Comparison of ENCODE assay signal across 1 cellular context in the genomic region with DNA sequence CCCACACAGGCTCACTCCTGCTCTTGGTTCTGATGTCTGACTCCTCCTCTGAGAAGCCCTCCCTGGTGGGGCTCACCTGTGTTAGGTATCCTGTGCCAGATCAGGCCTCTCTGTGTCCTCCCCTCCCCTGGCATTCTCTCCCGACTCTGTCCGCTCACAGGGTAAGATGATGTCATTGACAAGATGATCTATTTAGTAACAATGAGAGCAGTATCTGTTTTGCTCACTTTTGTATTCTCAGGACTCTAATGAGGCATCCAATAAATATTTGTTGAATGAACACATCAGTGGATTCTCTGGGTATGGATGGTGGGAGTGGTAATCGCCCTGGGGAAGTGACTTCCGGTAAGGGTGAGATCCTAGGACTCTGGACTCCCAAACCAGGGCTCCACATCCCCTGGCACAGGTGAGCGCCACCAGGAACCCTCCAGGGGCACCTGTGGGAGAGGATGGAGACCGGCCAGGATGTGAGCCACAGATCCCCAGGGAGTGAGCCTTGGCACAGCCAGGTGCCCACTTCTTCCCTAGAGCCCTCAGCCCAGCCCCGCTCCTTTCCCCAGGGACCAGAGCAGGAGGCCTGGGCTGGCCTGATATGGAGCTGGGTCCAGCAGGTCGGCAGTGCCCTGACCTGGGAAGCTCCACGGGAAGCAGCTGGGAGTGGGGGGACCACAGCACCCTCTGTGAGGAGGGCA.
TF ChIP-seq lines count a peak whose summit lies in the region.

No MANE protein-coding gene starts in this region.

TF ChIP-seq in HEK293, 187 proteins besides CTCF, POLR2A, EP300 and RAD21 (continued from another document):
- TF ChIP-seq, protein P1, sequence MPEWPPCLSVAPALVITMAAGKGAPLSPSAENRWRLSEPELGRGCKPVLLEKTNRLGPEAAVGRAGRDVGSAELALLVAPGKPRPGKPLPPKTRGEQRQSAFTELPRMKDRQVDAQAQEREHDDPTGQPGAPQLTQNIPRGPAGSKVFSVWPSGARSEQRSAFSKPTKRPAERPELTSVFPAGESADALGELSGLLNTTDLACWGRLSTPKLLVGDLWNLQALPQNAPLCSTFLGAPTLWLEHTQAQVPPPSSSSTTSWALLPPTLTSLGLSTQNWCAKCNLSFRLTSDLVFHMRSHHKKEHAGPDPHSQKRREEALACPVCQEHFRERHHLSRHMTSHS (tag by site-specific recombination; IDR thresholded peaks at IDR 0.05) = no peak
- TF ChIP-seq ZNF2 (tag by site-specific recombination; IDR thresholded peaks at IDR 0.05) (no peak), ZNF623 (tag by site-specific recombination; IDR thresholded peaks at IDR 0.05) (no peak), ZNF629 (tag by site-specific recombination; IDR thresholded peaks at IDR 0.05) (peak; percentile 82), ZEB2 (tag by site-specific recombination; IDR thresholded peaks at IDR 0.05) (peak; percentile 82), ZNF175 (tag by site-specific recombination; IDR thresholded peaks at IDR 0.05) (no peak), MYNN (tag by site-specific recombination; IDR thresholded peaks at IDR 0.05; ENCODE audit: borderline replicate concordance) (no peak), EGR2 (tag by site-specific recombination; IDR thresholded peaks at IDR 0.05; ENCODE audit: low read depth) (no peak), ZBTB21 (tag by site-specific recombination; IDR thresholded peaks at IDR 0.05) (0 out of 2 replicates have a peak, but pooled peaks have one; percentile 27), ZNF707 (tag by site-specific recombination; IDR thresholded peaks at IDR 0.05) (no peak), ZNF621 (tag by site-specific recombination; IDR thresholded peaks at IDR 0.05) (no peak), ZNF214 (tag by site-specific recombination; IDR thresholded peaks at IDR 0.05; ENCODE audit: borderline replicate concordance) (no peak), ZNF837 (tag by site-specific recombination; IDR thresholded peaks at IDR 0.05) (no peak), SP7 (tag by site-specific recombination; IDR thresholded peaks at IDR 0.05) (peak; percentile 31), ZNF426 (tag by site-specific recombination; IDR thresholded peaks at IDR 0.05) (no peak), ZNF366 (tag by site-specific recombination; conservative IDR thresholded peaks at IDR 0.05) (peak; percentile 53), ZNF311 (tag by site-specific recombination; IDR thresholded peaks at IDR 0.05; ENCODE audit: borderline replicate concordance) (no peak), ZNF398 (tag by site-specific recombination; IDR thresholded peaks at IDR 0.05) (peak; percentile 35; the same call in 1 of the 2 replicates), ZBTB17 (tag by site-specific recombination; IDR thresholded peaks at IDR 0.05) (peak; percentile 55; the same call in 1 of the 2 replicates), ZNF776 (tag by site-specific recombination; IDR thresholded peaks at IDR 0.05; ENCODE audit: borderline replicate concordance) (no peak), ZSCAN16 (tag by site-specific recombination; IDR thresholded peaks at IDR 0.05) (no peak), ZNF354C (tag by site-specific recombination; IDR thresholded peaks at IDR 0.05; ENCODE audit: borderline replicate concordance, low read depth) (no peak), ZNF600 (tag by site-specific recombination; IDR thresholded peaks at IDR 0.05) (0 out of 2 replicates have a peak, but pooled peaks have one; percentile 15), KLF10 (tag by site-specific recombination; IDR thresholded peaks at IDR 0.05) (no peak), SCRT1 (tag by site-specific recombination; IDR thresholded peaks at IDR 0.05; ENCODE audit: borderline replicate concordance) (no peak), ZNF416 (tag by site-specific recombination; IDR thresholded peaks at IDR 0.05) (no peak), ZNF510 (tag by site-specific recombination; IDR thresholded peaks at IDR 0.05; ENCODE audit: insufficient replicate concordance) (no peak)
- TF ChIP-seq, protein P2, sequence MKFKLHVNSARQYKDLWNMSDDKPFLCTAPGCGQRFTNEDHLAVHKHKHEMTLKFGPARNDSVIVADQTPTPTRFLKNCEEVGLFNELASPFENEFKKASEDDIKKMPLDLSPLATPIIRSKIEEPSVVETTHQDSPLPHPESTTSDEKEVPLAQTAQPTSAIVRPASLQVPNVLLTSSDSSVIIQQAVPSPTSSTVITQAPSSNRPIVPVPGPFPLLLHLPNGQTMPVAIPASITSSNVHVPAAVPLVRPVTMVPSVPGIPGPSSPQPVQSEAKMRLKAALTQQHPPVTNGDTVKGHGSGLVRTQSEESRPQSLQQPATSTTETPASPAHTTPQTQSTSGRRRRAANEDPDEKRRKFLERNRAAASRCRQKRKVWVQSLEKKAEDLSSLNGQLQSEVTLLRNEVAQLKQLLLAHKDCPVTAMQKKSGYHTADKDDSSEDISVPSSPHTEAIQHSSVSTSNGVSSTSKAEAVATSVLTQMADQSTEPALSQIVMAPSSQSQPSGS (tag by site-specific recombination; IDR thresholded peaks at IDR 0.05; ENCODE audit: low read depth) = peak; percentile 91
- TF ChIP-seq, protein P3, sequence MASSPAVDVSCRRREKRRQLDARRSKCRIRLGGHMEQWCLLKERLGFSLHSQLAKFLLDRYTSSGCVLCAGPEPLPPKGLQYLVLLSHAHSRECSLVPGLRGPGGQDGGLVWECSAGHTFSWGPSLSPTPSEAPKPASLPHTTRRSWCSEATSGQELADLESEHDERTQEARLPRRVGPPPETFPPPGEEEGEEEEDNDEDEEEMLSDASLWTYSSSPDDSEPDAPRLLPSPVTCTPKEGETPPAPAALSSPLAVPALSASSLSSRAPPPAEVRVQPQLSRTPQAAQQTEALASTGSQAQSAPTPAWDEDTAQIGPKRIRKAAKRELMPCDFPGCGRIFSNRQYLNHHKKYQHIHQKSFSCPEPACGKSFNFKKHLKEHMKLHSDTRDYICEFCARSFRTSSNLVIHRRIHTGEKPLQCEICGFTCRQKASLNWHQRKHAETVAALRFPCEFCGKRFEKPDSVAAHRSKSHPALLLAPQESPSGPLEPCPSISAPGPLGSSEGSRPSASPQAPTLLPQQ (tag by site-specific recombination; IDR thresholded peaks at IDR 0.05) = 0 out of 2 replicates have a peak, but pooled peaks have one; percentile 28
- TF ChIP-seq, protein P4, sequence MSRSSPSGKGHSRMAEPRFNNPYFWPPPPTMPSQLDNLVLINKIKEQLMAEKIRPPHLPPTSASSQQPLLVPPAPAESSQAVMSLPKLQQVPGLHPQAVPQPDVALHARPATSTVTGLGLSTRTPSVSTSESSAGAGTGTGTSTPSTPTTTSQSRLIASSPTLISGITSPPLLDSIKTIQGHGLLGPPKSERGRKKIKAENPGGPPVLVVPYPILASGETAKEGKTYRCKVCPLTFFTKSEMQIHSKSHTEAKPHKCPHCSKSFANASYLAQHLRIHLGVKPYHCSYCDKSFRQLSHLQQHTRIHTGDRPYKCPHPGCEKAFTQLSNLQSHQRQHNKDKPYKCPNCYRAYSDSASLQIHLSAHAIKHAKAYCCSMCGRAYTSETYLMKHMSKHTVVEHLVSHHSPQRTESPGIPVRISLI (tag by site-specific recombination; IDR thresholded peaks at IDR 0.05) = no peak
